Comparison of ENCODE assay signal across 17 cellular contexts in the genomic region with DNA sequence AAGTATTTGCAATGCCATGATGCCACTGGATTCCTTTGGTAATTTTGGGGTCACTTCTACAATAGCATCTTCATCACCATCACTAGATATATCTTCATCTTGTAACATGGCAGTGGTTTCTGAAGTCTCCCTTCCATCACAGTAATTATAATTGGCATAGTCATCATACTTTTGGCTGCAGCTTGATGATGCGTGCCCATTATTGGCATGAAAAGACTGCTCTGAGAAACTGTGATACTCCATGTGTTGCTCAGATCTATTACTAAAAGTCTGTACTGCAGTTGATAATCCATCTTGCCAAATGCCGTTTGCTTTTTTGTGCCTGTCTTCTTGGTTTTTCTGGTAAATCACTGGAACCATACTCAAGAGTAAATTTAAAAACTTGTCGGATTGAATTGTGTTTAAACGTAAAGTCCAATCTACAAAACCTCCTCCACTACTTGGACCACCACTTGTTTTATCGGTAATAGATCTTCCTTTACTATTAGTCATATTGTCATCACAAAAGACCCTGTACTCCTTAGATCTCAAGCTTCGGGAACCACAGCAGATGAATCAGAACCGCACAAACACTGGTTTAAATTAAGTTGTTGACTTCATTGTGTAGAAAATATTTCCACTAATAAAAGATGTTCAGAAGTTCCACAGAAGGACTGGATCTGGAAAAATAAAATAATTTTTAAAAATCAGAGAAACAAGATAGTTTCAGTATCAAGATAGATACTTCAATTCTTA. TPM values are rescaled to one million over a fixed set of nuclear protein-coding genes. Genes with fewer than 3 reads are reported as not detected.
DNase-seq lines count a peak whose midpoint lies in the region; ATAC-seq and TF ChIP-seq lines count a peak whose summit lies in the region.
"Had no signal": no experiment of that assay in that cellular context is flagged by ENCODE, and none has a peak within 500 bp of the region (broad histone marks: within the 10 kb centered on the region; RNA-seq: fewer than 3 reads in every experiment).

No MANE protein-coding gene starts in this region.

- H4K20me1 ChIP-seq in OCI-LY3 (ENCODE audit: insufficient read depth, low read length), result no peaks in the 10 kb centered on the region; the same call in 1 of the 2 replicates
- H4K20me1 ChIP-seq: BLaER1 treated with 17β-estradiol and CSF1 and Interleukin-3, amounts not matched to agents 10 nM and 100 nM had no signal

- intact Hi-C loops in left colon (cut with DNase I, micrococcal nuclease) (no loop called here), upper lobe of right lung (cut with DNase I) (no loop called here)

- no peak overlapping the region for H3K4me3 ChIP-seq in OCI-LY3 (ENCODE audit: low read length)
- no peak overlapping the region for H3K4me3 ChIP-seq in foreskin fibroblast (ENCODE audit: low read depth in 1 of 2, low read length in 2 of 2)
- no peak overlapping the region for H3K4me3 ChIP-seq in upper lobe of right lung
- H3K4me3 ChIP-seq: BLaER1 treated with 17β-estradiol and CSF1 and Interleukin-3, amounts not matched to agents 10 nM and 100 nM had no signal

- peaks cover 53% of the 10 kb centered on the region for H3K4me1 ChIP-seq in OCI-LY3 (ENCODE audit: low read length)
- no peaks in the 10 kb centered on the region for H3K4me1 ChIP-seq in upper lobe of right lung

- no peak overlapping the region for H3K9ac ChIP-seq in OCI-LY3 (ENCODE audit: low read length)
- H3K9ac ChIP-seq: BLaER1 treated with 17β-estradiol and CSF1 and Interleukin-3, amounts not matched to agents 10 nM and 100 nM had no signal

- no peak for ATAC-seq in left colon
- ATAC-seq in upper lobe of right lung, result no peak

- no peak overlapping the region for H2AFZ ChIP-seq in OCI-LY3 (ENCODE audit: low read depth, low read length)

- no peak overlapping the region for H3K4me2 ChIP-seq in OCI-LY3 (ENCODE audit: low read length)
- H3K4me2 ChIP-seq: BLaER1 treated with 17β-estradiol and CSF1 and Interleukin-3, amounts not matched to agents 10 nM and 100 nM had no signal

- DNase-seq in AG08395 (ENCODE audit: low spot score), result peak; percentile 13
- peak; percentile 16 for DNase-seq in GM03348 (ENCODE audit: low spot score)
- DNase-seq in fibroblast of peridontal ligament (ENCODE audit: extremely low read depth), result peak; percentile 24
- no peak for DNase-seq in foreskin fibroblast
- DNase-seq in left colon, result no peak
- DNase-seq in upper lobe of right lung, result no peak
- DNase-seq: CD8-positive, alpha-beta memory T cell; HCEC 1CT; Karpas-422; NCI-H1048; NCI-H1436; NCI-H2081; NCI-H2171 treated with DMSO at 0.1 percent for 48 hours; SIG-M5 had no signal

- H3K79me2 ChIP-seq in OCI-LY3 (ENCODE audit: low read length), result peaks cover 77% of the 10 kb centered on the region

- TF ChIP-seq CTCF in OCI-LY3 (IDR thresholded peaks at IDR 0.05; ENCODE audit: low read depth, low read length), result no peak
- no peak for TF ChIP-seq CTCF in foreskin fibroblast (IDR thresholded peaks at IDR 0.05; ENCODE audit: low read depth, low read length)
- no peak for TF ChIP-seq CTCF in upper lobe of right lung (IDR thresholded peaks at IDR 0.05)

- 0 out of 2 replicates have a peak, but pooled peaks cover 4% of the 10 kb centered on the region for H3K9me3 ChIP-seq in OCI-LY3 (ENCODE audit: insufficient read depth, low read length)
- no peaks in the 10 kb centered on the region for H3K9me3 ChIP-seq in upper lobe of right lung
- H3K9me3 ChIP-seq: BLaER1 treated with 17β-estradiol and CSF1 and Interleukin-3, amounts not matched to agents 10 nM and 100 nM had no signal

- H3K27ac ChIP-seq in OCI-LY3 (ENCODE audit: low read length) (peak overlapping the region; percentile 97; the same call in 1 of the 2 replicates), upper lobe of right lung (no peak overlapping the region)
- H3K27ac ChIP-seq: BLaER1 treated with 17β-estradiol and CSF1 and Interleukin-3, amounts not matched to agents 10 nM and 100 nM; RWPE1 had no signal

- H3K27me3 ChIP-seq in OCI-LY3 (ENCODE audit: low read depth, low read length), result no peaks in the 10 kb centered on the region
- H3K27me3 ChIP-seq in upper lobe of right lung, result no peaks in the 10 kb centered on the region
- H3K27me3 ChIP-seq: BLaER1 treated with 17β-estradiol and CSF1 and Interleukin-3, amounts not matched to agents 10 nM and 100 nM had no signal

- H3K36me3 ChIP-seq in OCI-LY3 (replicated peaks; ENCODE audit: low read depth, low read length) (peaks cover 34% of the 10 kb centered on the region), upper lobe of right lung (no peaks in the 10 kb centered on the region)
- H3K36me3 ChIP-seq: BLaER1 treated with 17β-estradiol and CSF1 and Interleukin-3, amounts not matched to agents 10 nM and 100 nM had no signal

RNA-seq across cellular contexts. Expression of gene SLC41A2, which starts 29.9 kb away (rescaled TPM):
- total RNA-seq in left colon (10 to 100 TPM; 91.5 to 99.9 TPM), upper lobe of right lung (28.6 TPM)

RNA-seq across cellular contexts. Expression of gene NOPCHAP1, which starts 57.9 kb away (rescaled TPM):
- 10 to 100 TPM; 14.8 to 15.0 TPM for total RNA-seq in left colon
- 11.5 TPM for total RNA-seq in upper lobe of right lung

Comparison
In these comparisons a context has a peak if more than half of its experiments do, and no peak if none do; other contexts are left out.
1. DNase-seq: peak in AG08395 (single experiment), GM03348 (single experiment) and fibroblast of peridontal ligament (single experiment); none in foreskin fibroblast (0 of 2), left colon (0 of 2) and upper lobe of right lung (single experiment).